In genomic region chr11:12864316-12865156, GRCh38 we compare ENCODE assay signal across 9 cellular contexts.
DNase-seq lines count a peak whose midpoint lies in the region; ATAC-seq and TF ChIP-seq lines count a peak whose summit lies in the region.
"Had no signal": no experiment of that assay in that cellular context is flagged by ENCODE, and none has a peak within 500 bp of the region (broad histone marks: within the 10 kb centered on the region; RNA-seq: fewer than 3 reads in every experiment).

No MANE protein-coding gene starts in this region.

- H3K27ac ChIP-seq in body of pancreas = peak overlapping the region in 2 of 4 donors; percentile 20 to 37

- DNase-seq in AG04449 (ENCODE audit: low read depth, low spot score) = peak; percentile 82
- peak; percentile 34 for DNase-seq in KBM-7
- peak in 3 of 4 donors; percentile 51 to 66 (median 55) for DNase-seq in body of pancreas
- no peak for DNase-seq in left colon
- no peak for DNase-seq in T-helper 17 cell
- DNase-seq in stimulated activated CD4-positive, alpha-beta T cell treated with anti-CD3 and anti-CD28 coated beads, Interleukin-2, amount 100 ng/mL, for 48 hours = no peak
- no peak for DNase-seq in activated CD4-positive, alpha-beta T cell treated with anti-CD3 and anti-CD28 coated beads for 4 hours
- no peak for DNase-seq in GM19238 (ENCODE audit: insufficient read length, low spot score)
- DNase-seq: DND-41 had no signal

- H3K36me3 ChIP-seq in body of pancreas (replicated peaks in 1 of 2; ENCODE audit: insufficient read depth in 1 of 2, low read depth in 2 of 2) = no peaks in the 10 kb centered on the region

- no peak overlapping the region for H3K4me3 Mint-ChIP-seq in T-helper 17 cell

- peaks cover 5% of the 10 kb centered on the region for H3K4me1 Mint-ChIP-seq in T-helper 17 cell

- CTCF ChIA-PET in AG04449 (lab: Yijun Ruan, JAX) = interaction anchor here (0.8 to 4.1 kb wide), 10 partner anchors 10 to 577 kb away, joined by 3 to 18 read pairs (median 4); no protein-coding TSS in a partner anchor

- no peak overlapping the region for H3K27ac Mint-ChIP-seq in T-helper 17 cell

- H3K4me1 ChIP-seq in body of pancreas = peaks cover 9% of the 10 kb centered on the region

- no peak for TF ChIP-seq CTCF in AG04449 (IDR thresholded peaks at IDR 0.05; ENCODE audit: insufficient read depth, low read length, missing control alignments)
- TF ChIP-seq CTCF in body of pancreas (IDR thresholded peaks at IDR 0.05) = no peak

- intact Hi-C loops in body of pancreas (cut with DNase I) = no loop called here
- intact Hi-C loops in left colon (cut with DNase I, micrococcal nuclease) = no loop called here

- POLR2A ChIA-PET in AG04449 (lab: Yijun Ruan, JAX) = interaction anchor here (0.6 kb wide), 1 partner anchor 77 kb away, joined by 3 read pairs; no protein-coding TSS in a partner anchor

- peaks cover 88% of the 10 kb centered on the region for H3K27me3 Mint-ChIP-seq in T-helper 17 cell

- H3K9me3 ChIP-seq in body of pancreas (no peaks in the 10 kb centered on the region), T-helper 17 cell (ENCODE audit: control insufficient read depth, low read length, poor library complexity, severe bottlenecking) (no peaks in the 10 kb centered on the region)

- H3K27me3 ChIP-seq in body of pancreas = no peaks in the 10 kb centered on the region

- peaks cover 2% of the 10 kb centered on the region for H3K36me3 Mint-ChIP-seq in T-helper 17 cell (ENCODE audit: low read depth)

- in situ Hi-C loops in KBM-7 (cut with MboI; ENCODE audit: low pct_unique_long_range_greater_than_20kb, low sequenced_read_pairs) = no loop called here

- peak; percentile 67 for ATAC-seq in body of pancreas
- ATAC-seq in left colon = peak; percentile 59
- no peak for ATAC-seq in T-helper 17 cell

- WGBS in body of pancreas, 2 donors = 50 to 67% methylated on average over 13 of the region's 13 CpGs

- TF ChIP-seq POLR2A in body of pancreas (IDR thresholded peaks at IDR 0.05) = no peak

- H3K4me3 ChIP-seq in AG04449 (ENCODE audit: low read depth, low read length) (no peak overlapping the region), body of pancreas (no peak overlapping the region)

Comparison
In these comparisons a context has a peak if more than half of its experiments do, and no peak if none do; other contexts are left out.
1. DNase-seq: peak in AG04449 (single experiment), KBM-7 (single experiment) and body of pancreas (3 of 4); none in left colon (0 of 2), T-helper 17 cell (0 of 3), stimulated activated CD4-positive, alpha-beta T cell treated with anti-CD3 and anti-CD28 coated beads, Interleukin-2, amount 100 ng/mL, for 48 hours (0 of 2), activated CD4-positive, alpha-beta T cell treated with anti-CD3 and anti-CD28 coated beads for 4 hours (0 of 2) and GM19238 (single experiment).